ENCODE assay signal across 35 cellular contexts in genomic region chr7:156861212-156861611, GRCh38.
"Had no signal": no experiment of that assay in that cellular context is flagged by ENCODE, and none has a peak within 500 bp of the region (broad histone marks: within the 10 kb centered on the region; RNA-seq: fewer than 3 reads in every experiment).

No MANE protein-coding gene starts in this region.

- H3K4me3 ChIP-seq: MG63 had no signal

- DNase-seq: Karpas-422, Kasumi-1, MG63, MM.1S, MV-4-11, NCI-H1048, NCI-H1092, NCI-H1092 treated with DMSO at 0.1 percent for 48 hours, NCI-H1105, NCI-H1105 treated with DMSO at 0.1 percent for 48 hours, NCI-H1417, NCI-H1417 treated with DMSO at 0.1 percent for 48 hours, NCI-H1436, NCI-H1436 treated with DMSO at 0.1 percent for 48 hours, NCI-H146, NCI-H1694, NCI-H1694 treated with DMSO at 0.1 percent for 48 hours, NCI-H187, NCI-H187 treated with DMSO at 0.1 percent for 48 hours, NCI-H2029, NCI-H2029 treated with DMSO at 0.1 percent for 48 hours, NCI-H2081, NCI-H2081 treated with DMSO at 0.1 percent for 48 hours, NCI-H2107, NCI-H2171, NCI-H2171 treated with DMSO at 0.1 percent for 48 hours, NCI-H2227 treated with DMSO at 0.1 percent for 48 hours, NCI-H226, NCI-H345, NCI-H446, NCI-H446 treated with DMSO at 0.1 percent for 48 hours, NCI-H510A, NCI-H510A treated with DMSO at 0.1 percent for 48 hours, NCI-H524 had no signal

- H3K27ac ChIP-seq: KMS-11 had no signal

- H3K9ac ChIP-seq: KMS-11 had no signal

- H3K27me3 ChIP-seq: MG63 had no signal

- H3K36me3 ChIP-seq: MG63 had no signal
